26 cellular contexts compared by ENCODE assay signal in the genomic region with DNA sequence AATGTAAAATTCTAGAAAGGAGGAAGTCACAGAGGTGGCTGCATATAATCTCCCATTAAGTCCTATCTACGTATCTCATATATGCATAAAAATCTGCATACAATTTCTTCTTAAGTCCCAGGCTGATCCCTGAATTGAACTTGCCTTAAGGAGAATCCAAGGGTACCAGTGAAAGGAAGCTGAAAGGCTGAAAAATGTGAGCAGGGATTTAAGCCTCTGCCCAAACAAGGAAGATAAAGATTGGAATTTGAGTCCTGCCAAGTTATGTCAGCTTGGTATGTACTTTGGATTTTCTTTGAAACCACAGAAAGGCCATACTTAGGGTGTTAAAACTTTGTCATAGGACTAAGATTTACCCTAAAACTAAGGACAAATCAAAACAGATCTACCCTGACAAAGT.
"Had no signal": no experiment of that assay in that cellular context is flagged by ENCODE, and none has a peak within 500 bp of the region (broad histone marks: within the 10 kb centered on the region; RNA-seq: fewer than 3 reads in every experiment).

No MANE protein-coding gene starts in this region.

- H3K4me1 ChIP-seq: gastrocnemius medialis, transverse colon had no signal

- FAIRE-seq: endothelial cell of umbilical vein, keratinocyte had no signal

- H3K4me3 Mint-ChIP-seq: activated CD4-positive, alpha-beta T cell treated with anti-CD3 and anti-CD28 coated beads for 36 hours; activated CD8-positive, alpha-beta memory T cell treated with anti-CD3 and anti-CD28 coated beads, Interleukin-2, amount 10 ng/mL, durations not matched to agents 7 days and 5 days; activated CD8-positive, alpha-beta T cell treated with anti-CD3 and anti-CD28 coated beads, Interleukin-2, amount 10 ng/mL, durations not matched to agents 7 days and 5 days; nephron progenitor cell had no signal

- H3K9me3 ChIP-seq: gastrocnemius medialis, neutrophil, transverse colon had no signal

- H3K4me2 ChIP-seq: hepatocyte had no signal

- H3K27ac ChIP-seq: brain microvascular endothelial cell, gastrocnemius medialis, hepatocyte, neutrophil, transverse colon had no signal

- H3K27me3 Mint-ChIP-seq: progenitor cell of endocrine pancreas had no signal

- H3K27me3 ChIP-seq: brain microvascular endothelial cell, hepatocyte, neutrophil, transverse colon had no signal

- DNase-seq: activated CD4-positive, alpha-beta T cell treated with anti-CD3 and anti-CD28 coated beads for 36 hours; activated CD4-positive, CD25-positive, alpha-beta regulatory T cell; activated CD8-positive, alpha-beta memory T cell treated with anti-CD3 and anti-CD28 coated beads, Interleukin-2, amount 10 ng/mL, durations not matched to agents 7 days and 5 days; activated CD8-positive, alpha-beta T cell treated with anti-CD3 and anti-CD28 coated beads, Interleukin-2, amount 10 ng/mL, durations not matched to agents 7 days and 5 days; activated T-cell treated with anti-CD3 and anti-CD28 coated beads, Interleukin-2, amount 50 U/mL, for 48 hours; aorta; brain microvascular endothelial cell; cortex of kidney; gastrocnemius medialis; glutamatergic neuron; left cardiac atrium; left ventricle myocardium superior; naive B cell; nephron progenitor cell; retina; stimulated activated CD4-positive, alpha-beta T cell treated with anti-CD3 and anti-CD28 coated beads, Interleukin-15, amount 100 ng/mL, for 24 hours; stimulated activated CD4-positive, alpha-beta T cell treated with anti-CD3 and anti-CD28 coated beads, Interleukin-2, amount 100 ng/mL, for 24 hours; stimulated activated naive CD4-positive, alpha-beta T cell treated with Interleukin-2 at 50 U/mL for 16 hours; transverse colon had no signal

- H3K9me3 Mint-ChIP-seq: activated naive CD4-positive, alpha-beta T cell treated with anti-CD3 and anti-CD28 coated beads, Interleukin-2, amount 50 U/mL, for 72 hours; activated T-helper 2 cell treated with anti-CD3 and anti-CD28 coated beads, Interferon-gamma antibody, Interleukin-2, Interleukin-4, amounts not matched to agents 10 μg/mL and 5 μg/mL and 100 μg/mL, durations not matched to agents 14 hours and 24 hours and 36 hours had no signal

- H3K79me2 ChIP-seq: hepatocyte had no signal

- ATAC-seq: activated CD4-positive, alpha-beta T cell treated with anti-CD3 and anti-CD28 coated beads for 36 hours; activated CD8-positive, alpha-beta memory T cell treated with anti-CD3 and anti-CD28 coated beads, Interleukin-2, amount 10 ng/mL, durations not matched to agents 7 days and 5 days; activated CD8-positive, alpha-beta T cell treated with anti-CD3 and anti-CD28 coated beads, Interleukin-2, amount 10 ng/mL, durations not matched to agents 7 days and 5 days; activated naive CD4-positive, alpha-beta T cell treated with anti-CD3 and anti-CD28 coated beads, Interleukin-2, amount 50 U/mL, for 72 hours; gastrocnemius medialis; left cardiac atrium; left ventricle myocardium superior had no signal

- H3K27ac Mint-ChIP-seq: activated CD4-positive, alpha-beta T cell treated with anti-CD3 and anti-CD28 coated beads for 36 hours; activated CD8-positive, alpha-beta memory T cell treated with anti-CD3 and anti-CD28 coated beads, Interleukin-2, amount 10 ng/mL, durations not matched to agents 7 days and 5 days; activated CD8-positive, alpha-beta T cell treated with anti-CD3 and anti-CD28 coated beads, Interleukin-2, amount 10 ng/mL, durations not matched to agents 7 days and 5 days; activated naive CD4-positive, alpha-beta T cell treated with anti-CD3 and anti-CD28 coated beads, Interleukin-2, amount 50 U/mL, for 72 hours; activated T-helper 2 cell treated with anti-CD3 and anti-CD28 coated beads, Interferon-gamma antibody, Interleukin-2, Interleukin-4, amounts not matched to agents 10 μg/mL and 5 μg/mL and 100 μg/mL, durations not matched to agents 14 hours and 24 hours and 36 hours; naive B cell; nephron progenitor cell; progenitor cell of endocrine pancreas had no signal

- H3K4me3 ChIP-seq: gastrocnemius medialis, hepatocyte, transverse colon had no signal

- H2AFZ ChIP-seq: hepatocyte had no signal

- H3K36me3 ChIP-seq: brain microvascular endothelial cell, gastrocnemius medialis, neutrophil, transverse colon had no signal

- H3K36me3 Mint-ChIP-seq: activated CD8-positive, alpha-beta memory T cell treated with anti-CD3 and anti-CD28 coated beads, Interleukin-2, amount 10 ng/mL, durations not matched to agents 7 days and 5 days; activated naive CD4-positive, alpha-beta T cell treated with anti-CD3 and anti-CD28 coated beads, Interleukin-2, amount 50 U/mL, for 72 hours had no signal

- H3K4me1 Mint-ChIP-seq: activated CD4-positive, alpha-beta T cell treated with anti-CD3 and anti-CD28 coated beads for 36 hours; activated CD8-positive, alpha-beta memory T cell treated with anti-CD3 and anti-CD28 coated beads, Interleukin-2, amount 10 ng/mL, durations not matched to agents 7 days and 5 days; naive B cell; nephron progenitor cell had no signal
